Comparison of ENCODE assay signal across 7 cellular contexts in genomic region chr21:37463083-37463780, GRCh38.
DNase-seq lines count a peak whose midpoint lies in the region; ATAC-seq and TF ChIP-seq lines count a peak whose summit lies in the region.

No MANE protein-coding gene starts in this region.

- H3K23ac ChIP-seq in mesendoderm (ENCODE audit: low read length) = no peak overlapping the region

- H3K79me2 ChIP-seq in PC-9 (ENCODE audit: low read depth) (peaks cover 87% of the 10 kb centered on the region), mesendoderm (ENCODE audit: control insufficient read depth, insufficient read depth, low read length) (peaks cover 52% of the 10 kb centered on the region)

- H3K9me2 ChIP-seq in PC-9 (ENCODE audit: insufficient read depth) = no peaks in the 10 kb centered on the region

- H3K4me3 ChIP-seq in HFF-Myc (replicated peaks; ENCODE audit: low read depth, low read length) (no peak overlapping the region), PC-9 (no peak overlapping the region), choroid plexus epithelial cell (ENCODE audit: low read depth, low read length) (peak overlapping the region; percentile 16), mesendoderm (ENCODE audit: low read length) (no peak overlapping the region)

- H3K79me1 ChIP-seq in mesendoderm (ENCODE audit: low read length) = peaks cover 21% of the 10 kb centered on the region

- no peak overlapping the region for H4K8ac ChIP-seq in mesendoderm (ENCODE audit: low read depth, low read length)

- H3K36me3 ChIP-seq in PC-9 (ENCODE audit: low read depth) (no peaks in the 10 kb centered on the region), mesendoderm (ENCODE audit: control insufficient read depth, insufficient read depth, low read length) (no peaks in the 10 kb centered on the region)

- no peak overlapping the region for H2AFZ ChIP-seq in PC-9

- no TSS peak for BruUV-seq in PC-9 (replicated peaks; lab: Mats Ljungman, UMichigan)

- H3K4me2 ChIP-seq in PC-9 (no peak overlapping the region), mesendoderm (ENCODE audit: low read length) (no peak overlapping the region)

- CTCF ChIA-PET in PC-9 (lab: Charles Lee) = no interaction called here

- H3K27ac ChIP-seq in PC-9 = 0 out of 2 replicates have a peak overlapping the region, but pooled peaks have one; percentile 37
- no peak overlapping the region for H3K27ac ChIP-seq in mesendoderm (ENCODE audit: low read depth, low read length)

- no peak overlapping the region for H3K9ac ChIP-seq in mesendoderm (ENCODE audit: low read length)

- no peaks in the 10 kb centered on the region for H3K4me1 ChIP-seq in PC-9 (replicated peaks; ENCODE audit: insufficient read depth)
- H3K4me1 ChIP-seq in mesendoderm (ENCODE audit: control insufficient read depth, low read depth, low read length) = peaks cover 8% of the 10 kb centered on the region

- H3K18ac ChIP-seq in mesendoderm (ENCODE audit: low read length) = no peak overlapping the region

- no peak overlapping the region for H2BK5ac ChIP-seq in mesendoderm (ENCODE audit: low read length)

- no peak for ATAC-seq in HG03342 (IDR thresholded peaks at IDR 0.05; ENCODE audit: unreplicated experiment)

- WGBS in mesendoderm (ENCODE audit: extremely low coverage, insufficient coverage, low lambda C conversion rate) = no CpG with 5 or more reads among the region's 6 CpGs

- peak; percentile 59 for TF ChIP-seq CTCF in HFF-Myc (IDR thresholded peaks at IDR 0.05; ENCODE audit: low read depth, low read length, missing control alignments)
- peak; percentile 77 for TF ChIP-seq CTCF in PC-9 (conservative IDR thresholded peaks at IDR 0.05)
- peak; percentile 64 for TF ChIP-seq CTCF in choroid plexus epithelial cell (conservative IDR thresholded peaks at IDR 0.05; ENCODE audit: low read depth, low read length)

- H3K27me3 ChIP-seq in PC-9 (ENCODE audit: insufficient read depth, low read depth) = no peaks in the 10 kb centered on the region
- no peaks in the 10 kb centered on the region for H3K27me3 ChIP-seq in mesendoderm (ENCODE audit: insufficient read depth, low read length, poor library complexity)

- no peak overlapping the region for H4K5ac ChIP-seq in mesendoderm (ENCODE audit: low read length)

- no peak overlapping the region for H2BK15ac ChIP-seq in mesendoderm (replicated peaks; ENCODE audit: low read depth)

- intact Hi-C loops in PC-9 (cut with micrococcal nuclease; ENCODE audit: unreplicated experiment) = no loop called here

- no peaks in the 10 kb centered on the region; the same call in 1 of the 2 replicates for H4K20me1 ChIP-seq in PC-9 (ENCODE audit: insufficient read depth)

- peak overlapping the region; percentile 6 for H3K56ac ChIP-seq in mesendoderm (ENCODE audit: low read length)

- H2AK5ac ChIP-seq in mesendoderm (ENCODE audit: low read length) = no peak overlapping the region

- POLR2A ChIA-PET in PC-9 (lab: Charles Lee; ENCODE audit: unreplicated experiment) = interaction anchor here (0.7 kb wide), 1 partner anchor 47 kb away, joined by 6 read pairs; no protein-coding TSS in a partner anchor

- H3F3A ChIP-seq in PC-9 (ENCODE audit: insufficient read depth, low read depth) = peaks cover 6% of the 10 kb centered on the region; the same call in 1 of the 2 replicates

- no peak overlapping the region for H2BK120ac ChIP-seq in mesendoderm (ENCODE audit: low read depth, low read length)

- H3K4ac ChIP-seq in mesendoderm (ENCODE audit: low read depth, low read length) = no peak overlapping the region

- peak; percentile 20 for DNase-seq in DMS 273 treated with DMSO at 0.1 percent for 48 hours (lab: John Stamatoyannopoulos, UW)
- peak; percentile 21 for DNase-seq in HFF-Myc (ENCODE audit: extremely low read depth, low read depth)
- DNase-seq in PC-9 = peak in 1 of 2 experiments; percentile 41
- peak; percentile 75 for DNase-seq in choroid plexus epithelial cell (ENCODE audit: low read depth)
- peak; percentile 61 for DNase-seq in mesendoderm
- no peak for DNase-seq in NCI-H1436 treated with DMSO at 0.1 percent for 48 hours (lab: John Stamatoyannopoulos, UW)

- no peaks in the 10 kb centered on the region for H3K9me3 ChIP-seq in PC-9 (ENCODE audit: insufficient read depth, low read depth)
